19 cellular contexts compared by ENCODE assay signal in the genomic region with DNA sequence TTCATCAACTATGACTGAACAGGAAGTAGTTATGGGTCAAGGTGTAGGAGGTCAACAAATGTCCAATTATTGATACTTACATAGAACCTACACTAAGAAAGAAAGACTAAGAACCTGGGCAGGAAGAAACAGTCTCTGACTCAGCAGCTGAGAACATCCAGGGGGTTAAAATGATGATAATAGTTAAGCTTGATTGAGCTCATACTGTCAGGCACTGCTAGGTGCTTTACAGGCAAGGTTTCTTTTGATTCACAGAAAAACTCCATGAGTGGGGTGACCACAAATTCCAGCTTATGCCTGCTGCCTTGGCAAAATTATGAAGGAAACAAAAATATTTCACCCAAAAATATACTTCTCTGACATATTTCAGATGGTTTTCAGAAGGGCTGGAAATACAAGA.
A peak's percentile ranks its signal among the peaks of the same experiment; 100 is the strongest.
DNase-seq lines count a peak whose midpoint lies in the region; ATAC-seq, FAIRE-seq and TF ChIP-seq lines count a peak whose summit lies in the region.
"Had no signal": no experiment of that assay in that cellular context is flagged by ENCODE, and none has a peak within 500 bp of the region (broad histone marks: within the 10 kb centered on the region; RNA-seq: fewer than 3 reads in every experiment).

No MANE protein-coding gene starts in this region.

- no peak overlapping the region for H2AFZ ChIP-seq in OCI-LY1 (ENCODE audit: low read length)

- H3K4me1 Mint-ChIP-seq in activated T-cell treated with anti-CD3 and anti-CD28 coated beads, Interleukin-2, amount 50 U/mL, for 72 hours (ENCODE audit: low read depth): peaks cover 74% of the 10 kb centered on the region
- peaks cover 62% of the 10 kb centered on the region for H3K4me1 Mint-ChIP-seq in stimulated activated naive CD8-positive, alpha-beta T cell treated with anti-CD3 and anti-CD28 coated beads, Interleukin-15, amount 100 ng/mL, for 72 hours

- peak overlapping the region; percentile 84 for H3K27ac ChIP-seq in OCI-LY1 (ENCODE audit: low read depth, low read length, poor library complexity, severe bottlenecking)

- H3F3A ChIP-seq in OCI-LY1 (ENCODE audit: insufficient read depth, low read length): no peaks in the 10 kb centered on the region

- peaks cover 6% of the 10 kb centered on the region; the same call in 1 of the 2 replicates for H3K9me3 ChIP-seq in OCI-LY1 (ENCODE audit: low read length)

- H3K4me2 ChIP-seq in OCI-LY1 (ENCODE audit: low read length): peak overlapping the region; percentile 1; the same call in 1 of the 2 replicates

- H3K36me3 ChIP-seq in OCI-LY1 (ENCODE audit: insufficient read depth, low read length) (0 out of 2 replicates have a peak, but pooled peaks cover 10% of the 10 kb centered on the region), bronchial epithelial cell (ENCODE audit: control insufficient read depth, insufficient read depth, low read length) (no peaks in the 10 kb centered on the region)

- H3K9me3 Mint-ChIP-seq in activated T-cell treated with anti-CD3 and anti-CD28 coated beads, Interleukin-2, amount 50 U/mL, for 72 hours: peaks cover 3 to 6% of the 10 kb centered on the region in 2 donors
- peaks cover 8 to 12% of the 10 kb centered on the region in 2 donors for H3K9me3 Mint-ChIP-seq in stimulated activated naive CD8-positive, alpha-beta T cell treated with anti-CD3 and anti-CD28 coated beads, Interleukin-15, amount 100 ng/mL, for 72 hours

- peak; percentile 54 to 73 for ATAC-seq in activated T-cell treated with anti-CD3 and anti-CD28 coated beads, Interleukin-2, amount 50 U/mL, for 72 hours (replicated peaks in 1 of 2)
- ATAC-seq in stimulated activated naive CD8-positive, alpha-beta T cell treated with anti-CD3 and anti-CD28 coated beads, Interleukin-15, amount 100 ng/mL, for 72 hours: peak; percentile 39
- ATAC-seq in GM18858 (IDR thresholded peaks at IDR 0.05; ENCODE audit: unreplicated experiment): no peak
- ATAC-seq in HG02981 (IDR thresholded peaks at IDR 0.05; ENCODE audit: unreplicated experiment): no peak
- ATAC-seq: HepG2 had no signal

- FAIRE-seq in bronchial epithelial cell (lab: Jason Lieb, UNC): no peak
- FAIRE-seq: G401.6, HepG2 had no signal

- H3K4me3 ChIP-seq in OCI-LY1 (ENCODE audit: low read depth, low read length, poor library complexity, severe bottlenecking) (no peak overlapping the region), bronchial epithelial cell (ENCODE audit: low read depth, low read length) (no peak overlapping the region)

- no peaks in the 10 kb centered on the region for H3K9me2 ChIP-seq in OCI-LY1 (ENCODE audit: low read depth, low read length)

- no peak overlapping the region; the same call in 1 of the 2 replicates for H3K9ac ChIP-seq in OCI-LY1 (ENCODE audit: low read length)

- H3K36me3 Mint-ChIP-seq in activated T-cell treated with anti-CD3 and anti-CD28 coated beads, Interleukin-2, amount 50 U/mL, for 72 hours (ENCODE audit: insufficient read depth in 2 of 2): peaks cover 18 to 29% of the 10 kb centered on the region in 2 donors

- DNase-seq in activated T-cell treated with anti-CD3 and anti-CD28 coated beads, Interleukin-2, amount 50 U/mL, for 72 hours: no peak
- DNase-seq in activated T-cell treated with anti-CD3 and anti-CD28 coated beads for 4 hours: no peak
- DNase-seq in bronchial epithelial cell (ENCODE audit: low read depth): peak; percentile 12
- DNase-seq in stimulated activated naive CD8-positive, alpha-beta T cell treated with anti-CD3 and anti-CD28 coated beads, Interleukin-15, amount 100 ng/mL, for 72 hours: no peak
- DNase-seq in H4 (ENCODE audit: low spot score): no peak
- DNase-seq: activated CD4-positive, alpha-beta T cell treated with anti-CD3 and anti-CD28 coated beads, Interleukin-2, amount 50 U/mL, for 48 hours; activated naive CD4-positive, alpha-beta T cell treated with anti-CD3 and anti-CD28 coated beads, Interleukin-2, amount 50 U/mL, for 16 hours; GOT3; NCI-H2171; SHP77 treated with DMSO at 0.1 percent for 48 hours; T1000 had no signal

- no peaks in the 10 kb centered on the region for H4K20me1 ChIP-seq in OCI-LY1 (ENCODE audit: insufficient read depth, low read length)

- H3K27me3 ChIP-seq in OCI-LY1 (ENCODE audit: insufficient read depth, low read length) (no peaks in the 10 kb centered on the region), bronchial epithelial cell (ENCODE audit: control insufficient read depth, insufficient read depth, low read length) (no peaks in the 10 kb centered on the region)

- H3K4me1 ChIP-seq in OCI-LY1 (ENCODE audit: insufficient read depth, low read length, severe bottlenecking): peaks cover 56% of the 10 kb centered on the region

- H3K27ac Mint-ChIP-seq in activated T-cell treated with anti-CD3 and anti-CD28 coated beads, Interleukin-2, amount 50 U/mL, for 72 hours: peak overlapping the region; percentile 97
- H3K27ac Mint-ChIP-seq in stimulated activated naive CD8-positive, alpha-beta T cell treated with anti-CD3 and anti-CD28 coated beads, Interleukin-15, amount 100 ng/mL, for 72 hours: peak overlapping the region in 1 of 2 donors; percentile 77
- H3K27ac Mint-ChIP-seq: memory B cell had no signal

- H3K4me3 Mint-ChIP-seq in activated T-cell treated with anti-CD3 and anti-CD28 coated beads, Interleukin-2, amount 50 U/mL, for 72 hours: peak overlapping the region in 1 of 2 donors; percentile 75
- no peak overlapping the region for H3K4me3 Mint-ChIP-seq in stimulated activated naive CD8-positive, alpha-beta T cell treated with anti-CD3 and anti-CD28 coated beads, Interleukin-15, amount 100 ng/mL, for 72 hours
- H3K4me3 Mint-ChIP-seq: central memory CD8-positive, alpha-beta T cell; memory B cell; neural crest cell had no signal

- H3K79me2 ChIP-seq in OCI-LY1 (ENCODE audit: insufficient read depth, low read length): no peaks in the 10 kb centered on the region

- H3K27me3 Mint-ChIP-seq in activated T-cell treated with anti-CD3 and anti-CD28 coated beads, Interleukin-2, amount 50 U/mL, for 72 hours (ENCODE audit: low read depth): no peaks in the 10 kb centered on the region
- no peaks in the 10 kb centered on the region for H3K27me3 Mint-ChIP-seq in stimulated activated naive CD8-positive, alpha-beta T cell treated with anti-CD3 and anti-CD28 coated beads, Interleukin-15, amount 100 ng/mL, for 72 hours
- H3K27me3 Mint-ChIP-seq: central memory CD8-positive, alpha-beta T cell; memory B cell had no signal

- no peak for TF ChIP-seq CTCF in OCI-LY1 (IDR thresholded peaks at IDR 0.05; ENCODE audit: low read length)
- no peak for TF ChIP-seq CTCF in bronchial epithelial cell (IDR thresholded peaks at IDR 0.05; ENCODE audit: insufficient read depth, low read length, severe bottlenecking)

Comparison
In these comparisons a context has a peak if more than half of its experiments do, and no peak if none do; other contexts are left out.
1. ATAC-seq: peak in activated T-cell treated with anti-CD3 and anti-CD28 coated beads, Interleukin-2, amount 50 U/mL, for 72 hours (2 of 2) and stimulated activated naive CD8-positive, alpha-beta T cell treated with anti-CD3 and anti-CD28 coated beads, Interleukin-15, amount 100 ng/mL, for 72 hours (single experiment); none in GM18858 (single experiment) and HG02981 (single experiment).